9 cellular contexts compared by ENCODE assay signal in genomic region chr4:3075652-3075981, GRCh38. TPM values are rescaled to one million over a fixed set of nuclear protein-coding genes. Genes with fewer than 3 reads are reported as not detected.
A peak's percentile ranks its signal among the peaks of the same experiment; 100 is the strongest.
DNase-seq lines count a peak whose midpoint lies in the region; ATAC-seq, FAIRE-seq and TF ChIP-seq lines count a peak whose summit lies in the region.
"Had no signal": no experiment of that assay in that cellular context is flagged by ENCODE, and none has a peak within 500 bp of the region (broad histone marks: within the 10 kb centered on the region; RNA-seq: fewer than 3 reads in every experiment).

No MANE protein-coding gene starts in this region.

- H3K4me1 ChIP-seq in Caco-2 (peaks cover 13% of the 10 kb centered on the region), OCI-LY7 (ENCODE audit: insufficient read depth, low read length, poor library complexity, severe bottlenecking) (peaks cover 34% of the 10 kb centered on the region), endothelial cell of umbilical vein (ENCODE audit: control insufficient read depth, extremely low read depth, insufficient read depth, low read length) (peaks cover 13% of the 10 kb centered on the region), ovary (ENCODE audit: insufficient read depth) (peaks cover 3% of the 10 kb centered on the region)

- H3K36me3 ChIP-seq in Caco-2 (ENCODE audit: control insufficient read depth, insufficient read depth, low read length) (no peaks in the 10 kb centered on the region), OCI-LY7 (ENCODE audit: insufficient read depth, low read length) (peaks cover 7% of the 10 kb centered on the region), endothelial cell of umbilical vein (ENCODE audit: control insufficient read depth in 2 of 2, extremely low read depth in 1 of 2, insufficient read depth in 2 of 2, low read length in 2 of 2) (no peaks in the 10 kb centered on the region), ovary (no peaks in the 10 kb centered on the region)

- H4K20me1 ChIP-seq in OCI-LY7 (ENCODE audit: insufficient read depth, low read length): no peaks in the 10 kb centered on the region
- peaks cover 5% of the 10 kb centered on the region for H4K20me1 ChIP-seq in endothelial cell of umbilical vein (replicated peaks; ENCODE audit: control insufficient read depth, extremely low read depth, insufficient read depth, low read length)

- no peaks in the 10 kb centered on the region for H3K9me1 ChIP-seq in endothelial cell of umbilical vein (replicated peaks; ENCODE audit: control insufficient read depth, extremely low read depth, insufficient read depth, low read length)

- H3K4me3 Mint-ChIP-seq in Caco-2 (ENCODE audit: unreplicated experiment): peak overlapping the region; percentile 96

- H3K36me3 Mint-ChIP-seq in Caco-2 (ENCODE audit: insufficient read depth, unreplicated experiment): peaks cover 17% of the 10 kb centered on the region

- peaks cover 9% of the 10 kb centered on the region for H3K4me1 Mint-ChIP-seq in Caco-2 (ENCODE audit: low read depth, unreplicated experiment)

- POLR2A ChIA-PET in Caco-2 (lab: Charles Lee) (no interaction called here), OCI-LY7 (lab: Charles Lee) (interaction anchor here (0.7 to 1.1 kb wide), 2 partner anchors 29 to 62 kb away, joined by 4 read pairs; no protein-coding TSS in a partner anchor), endothelial cell of umbilical vein (lab: Charles Lee) (no interaction called here)

- H3K27ac Mint-ChIP-seq in Caco-2 (ENCODE audit: unreplicated experiment): peak overlapping the region; percentile 91

- intact Hi-C loops in Caco-2 (cut with micrococcal nuclease; ENCODE audit: unreplicated experiment) (no loop called here), OCI-LY7 (cut with micrococcal nuclease; ENCODE audit: unreplicated experiment) (loop anchor here (2.0 kb wide), 1 partner anchor 113 kb away; the partner anchor contains the start of genes GRK4 and NOP14), endothelial cell of umbilical vein (cut with micrococcal nuclease) (loop anchor here (1.0 kb wide), 1 partner anchor 28 kb away; no protein-coding TSS in a partner anchor), ovary (cut with DNase I) (no loop called here)

- FAIRE-seq in endothelial cell of umbilical vein (lab: Jason Lieb, UNC): peak; percentile 24

- H3K4me3 ChIP-seq in Caco-2 (ENCODE audit: low read depth, low read length): peak overlapping the region; percentile 94
- H3K4me3 ChIP-seq in OCI-LY7 (ENCODE audit: low read depth, low read length, poor library complexity, severe bottlenecking): peak overlapping the region; percentile 100
- peak overlapping the region; percentile 46 to 79 (median 55) for H3K4me3 ChIP-seq in endothelial cell of umbilical vein (replicated peaks in 1 of 3; ENCODE audit: insufficient read depth in 1 of 3, low read depth in 1 of 3, low read length in 3 of 3)
- peak overlapping the region; percentile 80 for H3K4me3 ChIP-seq in ovary

- no peak overlapping the region for H2AFZ ChIP-seq in OCI-LY7 (ENCODE audit: low read length)
- peak overlapping the region; percentile 62 for H2AFZ ChIP-seq in endothelial cell of umbilical vein (ENCODE audit: low read depth, low read length)

- peak overlapping the region; percentile 92 for H3K9ac ChIP-seq in endothelial cell of umbilical vein (replicated peaks; ENCODE audit: extremely low read depth, insufficient read depth, low read length)

- peaks cover 57% of the 10 kb centered on the region for H3K79me2 ChIP-seq in OCI-LY7 (ENCODE audit: insufficient read depth, low read depth, low read length)
- peaks cover 42% of the 10 kb centered on the region for H3K79me2 ChIP-seq in endothelial cell of umbilical vein (ENCODE audit: control insufficient read depth, insufficient read depth, low read length)

- ATAC-seq in HG02970 (IDR thresholded peaks at IDR 0.05; ENCODE audit: low FRiP score, unreplicated experiment) (no peak), GM19035 (IDR thresholded peaks at IDR 0.05; ENCODE audit: unreplicated experiment) (no peak)

- TF ChIP-seq EP300 in ovary (IDR thresholded peaks at IDR 0.05): no peak

- 1 to 2% (median 2%) methylated on average over 8 of the region's 8 CpGs for WGBS in ovary, 3 donors

- dilution Hi-C loops in endothelial cell of umbilical vein (cut with MboI; ENCODE audit: extremely low pct_ligation_motif_present, low sequenced_read_pairs): no loop called here

- CTCF ChIA-PET in Caco-2 (lab: Charles Lee): no interaction called here
- CTCF ChIA-PET in OCI-LY7 (lab: Charles Lee; ENCODE audit: unreplicated experiment): no interaction called here
- CTCF ChIA-PET in endothelial cell of umbilical vein (lab: Charles Lee): interaction anchor here (1.5 kb wide), 1 partner anchor 61 kb away, joined by 3 read pairs; no protein-coding TSS in a partner anchor

- H3K9me3 Mint-ChIP-seq in Caco-2 (ENCODE audit: unreplicated experiment): no peaks in the 10 kb centered on the region

- DNase-seq in Caco-2: no peak
- DNase-seq in OCI-LY7 (ENCODE audit: low spot score): no peak
- DNase-seq in endothelial cell of umbilical vein (ENCODE audit: low read depth, low spot score): no peak
- no peak for DNase-seq in ovary
- no peak for DNase-seq in NCI-H1048 (lab: John Stamatoyannopoulos, UW)
- DNase-seq in HUDEP-2 (lab: John Stamatoyannopoulos, UW; ENCODE audit: unreplicated experiment in 76 of 76): no peak

- TF ChIP-seq CTCF in Caco-2 (IDR thresholded peaks at IDR 0.05; ENCODE audit: insufficient read depth in 1 of 2, low read depth in 1 of 2, low read length in 1 of 2, severe bottlenecking in 1 of 2, unreplicated experiment in 1 of 2) (no peak), OCI-LY7 (conservative IDR thresholded peaks at IDR 0.05; ENCODE audit: low read length) (no peak), endothelial cell of umbilical vein (IDR thresholded peaks at IDR 0.05; ENCODE audit: extremely low read depth in 1 of 2, insufficient read depth in 1 of 2, low read depth in 1 of 2, low read length in 2 of 2) (no peak), ovary (IDR thresholded peaks at IDR 0.05) (no peak)

- no peaks in the 10 kb centered on the region for H3K27me3 Mint-ChIP-seq in Caco-2 (ENCODE audit: insufficient read depth, unreplicated experiment)

- H3K27ac ChIP-seq in OCI-LY7 (ENCODE audit: low read depth, low read length, poor library complexity, severe bottlenecking) (peak overlapping the region; percentile 82), endothelial cell of umbilical vein (ENCODE audit: insufficient read depth, low read depth, low read length) (peak overlapping the region; percentile 78), ovary (no peak overlapping the region)

- H3K4me2 ChIP-seq in OCI-LY7 (ENCODE audit: low read length) (peak overlapping the region; percentile 94), endothelial cell of umbilical vein (ENCODE audit: insufficient read depth, low read length) (peak overlapping the region; percentile 100)

- BruUV-seq in Caco-2 (replicated peaks; lab: Mats Ljungman, UMichigan): no TSS peak
- no TSS peak for BruUV-seq in OCI-LY7 (replicated peaks; lab: Mats Ljungman, UMichigan)
- BruUV-seq in endothelial cell of umbilical vein (replicated peaks; lab: Mats Ljungman, UMichigan): no TSS peak

- TF ChIP-seq POLR2A in endothelial cell of umbilical vein (IDR thresholded peaks at IDR 0.05; ENCODE audit: low read depth, low read length): no peak
- no peak for TF ChIP-seq POLR2A in ovary (IDR thresholded peaks at IDR 0.05)

- no peaks in the 10 kb centered on the region for H3K9me2 ChIP-seq in OCI-LY7 (ENCODE audit: insufficient read depth, low read length)

- H3K27me3 ChIP-seq in Caco-2 (replicated peaks; ENCODE audit: control insufficient read depth, insufficient read depth, low read length): no peaks in the 10 kb centered on the region
- H3K27me3 ChIP-seq in endothelial cell of umbilical vein (ENCODE audit: control insufficient read depth in 2 of 2, insufficient read depth in 2 of 2, low read length in 2 of 2): no peaks in the 10 kb centered on the region
- no peaks in the 10 kb centered on the region for H3K27me3 ChIP-seq in ovary

- H3K9me3 ChIP-seq in Caco-2: no peaks in the 10 kb centered on the region
- H3K9me3 ChIP-seq in OCI-LY7 (ENCODE audit: low read length): no peaks in the 10 kb centered on the region
- H3K9me3 ChIP-seq in endothelial cell of umbilical vein (replicated peaks; ENCODE audit: control insufficient read depth, insufficient read depth, low read length): no peaks in the 10 kb centered on the region
- H3K9me3 ChIP-seq in ovary: no peaks in the 10 kb centered on the region

TF ChIP-seq in endothelial cell of umbilical vein, 7 proteins besides CTCF, POLR2A, EP300 and RAD21 (continues in another document):
- TF ChIP-seq FOS (IDR thresholded peaks at IDR 0.05; ENCODE audit: borderline replicate concordance, insufficient read depth, low read length) (no peak), MAX (IDR thresholded peaks at IDR 0.05; ENCODE audit: insufficient read depth, insufficient read length) (no peak), POLR2AphosphoS5 (IDR thresholded peaks at IDR 0.05; ENCODE audit: insufficient read depth, low read depth, low read length) (no peak)

RNA-seq across cellular contexts. Expression of gene HTT, which starts 1.1 kb away (rescaled TPM):
- total RNA-seq in Caco-2 (2022): 57.5 and 63.3 TPM in 2 replicates
- total RNA-seq in OCI-LY7 (2014; rRNA removed; shearing (Covaris generic)): 36.4 and 41.2 TPM in 2 replicates
- 91.3 and 108 TPM in 2 replicates for total RNA-seq in OCI-LY7 (2022)
- total RNA-seq in endothelial cell of umbilical vein: 61.2 and 63.2 TPM in 2 replicates
- polyA plus RNA-seq in endothelial cell of umbilical vein: 13.4 and 15.7 TPM in 2 replicates
- polyA plus RNA-seq in endothelial cell of umbilical vein (2011; cell fraction: cytosol; rRNA removed): 12.9 and 14.5 TPM in 2 replicates
- polyA plus RNA-seq in endothelial cell of umbilical vein (2011; cell fraction: nucleus; rRNA removed): 71.6 and 77.5 TPM in 2 replicates
- polyA plus RNA-seq in endothelial cell of umbilical vein (2012): 19.8 and 30.9 TPM in 2 replicates
- 126 and 128 TPM in 2 replicates for polyA minus RNA-seq in endothelial cell of umbilical vein
- 55.3 TPM for polyA minus RNA-seq in endothelial cell of umbilical vein (2011; cell fraction: cytosol; rRNA and poly(A)+ RNA removed)
- polyA minus RNA-seq in endothelial cell of umbilical vein (2011; cell fraction: nucleus; rRNA and poly(A)+ RNA removed): 139 and 197 TPM in 2 replicates
- total RNA-seq in ovary: 10 to 100 TPM; 28.3 to 63.2 (median 39.1) TPM
- 10 to 100 TPM; 13.3 to 35.2 TPM for polyA plus RNA-seq in ovary

RNA-seq across cellular contexts. Expression of gene HTT-AS, which starts 1.3 kb away (rescaled TPM):
- not detected in 2 replicates for total RNA-seq in Caco-2 (2022)
- not detected in 2 replicates for total RNA-seq in OCI-LY7 (2014; rRNA removed; shearing (Covaris generic))
- total RNA-seq in OCI-LY7 (2022): not detected in 2 replicates
- total RNA-seq in endothelial cell of umbilical vein: not detected in 2 replicates
- not detected in 2 replicates for polyA plus RNA-seq in endothelial cell of umbilical vein
- polyA plus RNA-seq in endothelial cell of umbilical vein (2011; cell fraction: cytosol; rRNA removed): not detected in 2 replicates
- polyA plus RNA-seq in endothelial cell of umbilical vein (2011; cell fraction: nucleus; rRNA removed): not detected in 2 replicates
- polyA plus RNA-seq in endothelial cell of umbilical vein (2012): not detected in 2 replicates
- not detected in 2 replicates for polyA minus RNA-seq in endothelial cell of umbilical vein
- polyA minus RNA-seq in endothelial cell of umbilical vein (2011; cell fraction: cytosol; rRNA and poly(A)+ RNA removed): not detected
- polyA minus RNA-seq in endothelial cell of umbilical vein (2011; cell fraction: nucleus; rRNA and poly(A)+ RNA removed): not detected in 2 replicates
- not detected for total RNA-seq in ovary
- polyA plus RNA-seq in ovary: not detected
- total RNA-seq: T-helper 2 cell treated with Interferon-gamma antibody and Interleukin-4, amounts not matched to agents 100 ng/mL and 5 ng/mL, for 36 hours had no signal

Comparison
In these comparisons a context has a peak if more than half of its experiments do, and no peak if none do; other contexts are left out.
1. H3K27ac ChIP-seq: peak in OCI-LY7 (single experiment) and endothelial cell of umbilical vein (single experiment); none in ovary (0 of 2).
2. intact Hi-C loops: an anchor here in OCI-LY7 (2.0 kb wide) and endothelial cell of umbilical vein (1.0 kb wide); none called in Caco-2 and ovary.
3. Peak in every context shown above with its lines, with median percentiles within 50 percentile points of each other: H3K4me3 ChIP-seq.